In the genomic region with DNA sequence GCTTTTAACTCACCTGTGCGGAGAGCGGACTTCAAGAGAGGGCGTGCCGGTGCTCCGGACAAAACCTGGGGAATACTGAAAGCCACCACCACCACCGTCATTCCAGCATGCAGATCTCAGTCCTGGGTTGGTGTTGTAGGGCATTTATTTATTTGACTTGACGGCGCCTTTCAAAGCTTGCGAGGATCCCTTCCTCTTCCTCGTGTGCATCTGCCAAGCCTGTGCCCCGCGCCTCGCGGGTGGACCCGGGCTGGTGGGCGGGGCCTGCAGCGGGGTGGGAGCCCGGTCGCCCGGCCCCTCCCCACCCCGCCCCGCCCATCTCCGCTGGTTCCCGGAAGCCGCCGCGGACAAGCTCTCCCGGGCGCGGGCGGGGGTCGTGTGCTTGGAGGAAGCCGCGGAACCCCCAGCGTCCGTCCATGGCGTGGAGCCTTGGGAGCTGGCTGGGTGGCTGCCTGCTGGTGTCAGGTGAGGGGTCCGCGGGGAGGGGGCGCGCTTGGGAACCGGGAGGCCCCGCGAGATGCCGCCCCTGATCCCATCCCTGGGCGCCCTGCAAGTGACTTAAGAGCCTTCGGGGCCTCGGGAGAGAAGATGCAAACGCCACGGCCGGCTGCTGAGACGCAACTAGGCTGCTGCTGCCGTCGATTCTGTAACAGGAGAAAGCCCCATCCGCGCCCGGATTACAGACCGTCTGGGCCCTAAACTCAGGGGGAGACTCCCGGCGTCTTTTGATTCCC, we compare ENCODE assay signal across 8 cellular contexts. TPM values are rescaled to one million over a fixed set of nuclear protein-coding genes. Genes with fewer than 3 reads are reported as not detected.
DNase-seq lines count a peak whose midpoint lies in the region; ATAC-seq, FAIRE-seq and TF ChIP-seq lines count a peak whose summit lies in the region.

TSS of gene IL10RB (plus strand) at position 318 of the 734 bp plus-strand sequence. CDS start at position 417, 99 bp downstream.

- peaks cover 12% of the 10 kb centered on the region for H3K4me1 Mint-ChIP-seq in astrocyte (ENCODE audit: low read depth, unreplicated experiment)

- peaks cover 5% of the 10 kb centered on the region for H3K4me1 ChIP-seq in astrocyte (ENCODE audit: insufficient read depth, low read length)
- H3K4me1 ChIP-seq in aorta (ENCODE audit: control insufficient read depth in 1 of 2, insufficient read depth in 2 of 2, low read length in 2 of 2), result no peaks in the 10 kb centered on the region

- in situ Hi-C loops in G401 (cut with HindIII; ENCODE audit: low sequenced_read_pairs), result no loop called here

- no peaks in the 10 kb centered on the region for H3K27me3 ChIP-seq in astrocyte (ENCODE audit: insufficient read depth, low read length)
- no peaks in the 10 kb centered on the region for H3K27me3 ChIP-seq in aorta (ENCODE audit: control insufficient read depth in 1 of 2, insufficient read depth in 2 of 2, low read length in 1 of 2)

- no peak for DNase-seq in G401 (ENCODE audit: low spot score)
- DNase-seq in HFF-Myc (ENCODE audit: extremely low read depth, low read depth), result no peak
- DNase-seq in NCI-H1694 (lab: John Stamatoyannopoulos, UW), result peak; percentile 18
- DNase-seq in T-helper 9 cell, result peak; percentile 70
- DNase-seq in astrocyte (ENCODE audit: low read depth), result peak; percentile 25
- peak; percentile 87 for DNase-seq in hepatic stellate cell (ENCODE audit: low spot score)
- DNase-seq in retina, result peak; percentile 89
- DNase-seq in aorta, result peak; percentile 84 to 91

- H3K4me3 Mint-ChIP-seq in astrocyte (ENCODE audit: unreplicated experiment), result peak within 1 kb of the TSS; percentile 96

- peaks cover 8% of the 10 kb centered on the region for H3K36me3 Mint-ChIP-seq in astrocyte (ENCODE audit: low read depth, unreplicated experiment)

- ATAC-seq in aorta (ENCODE audit: low FRiP score), result peak; percentile 94

- H3K4me3 ChIP-seq in HFF-Myc (replicated peaks; ENCODE audit: low read depth, low read length) (peak within 1 kb of the TSS; percentile 67), astrocyte (ENCODE audit: insufficient read depth, low read depth, low read length) (peak within 1 kb of the TSS; percentile 76), aorta (ENCODE audit: low read length in 2 of 2) (peak within 1 kb of the TSS; percentile 57 to 75)

- no peaks in the 10 kb centered on the region for H3K9me3 ChIP-seq in astrocyte (ENCODE audit: insufficient read depth, low read depth, low read length)
- H3K9me3 ChIP-seq in aorta (ENCODE audit: control insufficient read depth, low read length), result no peaks in the 10 kb centered on the region

- H3K36me3 ChIP-seq in astrocyte (ENCODE audit: insufficient read depth, low read length), result peaks cover 10% of the 10 kb centered on the region
- H3K36me3 ChIP-seq in aorta (ENCODE audit: control insufficient read depth in 1 of 2, insufficient read depth in 2 of 2, low read length in 1 of 2), result peaks cover 0 to 4% of the 10 kb centered on the region in 2 donors

- H3K9ac ChIP-seq in astrocyte (ENCODE audit: low read length), result peak within 1 kb of the TSS; percentile 87

- H4K20me1 ChIP-seq in astrocyte (ENCODE audit: insufficient read depth, low read length), result peaks cover 11% of the 10 kb centered on the region

- peak within 1 kb of the TSS; percentile 45 for H3K27ac ChIP-seq in astrocyte (ENCODE audit: low read depth, low read length)
- peak within 1 kb of the TSS; percentile 3 to 75 for H3K27ac ChIP-seq in aorta (ENCODE audit: low read depth in 1 of 2, low read length in 2 of 2)

- WGBS in aorta, 2 donors, result 1% methylated on average over 53 to 60 of the region's 60 CpGs

- H3K9me3 Mint-ChIP-seq in astrocyte (ENCODE audit: unreplicated experiment), result no peaks in the 10 kb centered on the region

- H2AFZ ChIP-seq in astrocyte (ENCODE audit: low read depth, low read length), result peak within 1 kb of the TSS; percentile 85

- no peak for TF ChIP-seq CTCF in HFF-Myc (IDR thresholded peaks at IDR 0.05; ENCODE audit: low read depth, low read length, missing control alignments)
- TF ChIP-seq CTCF in astrocyte (IDR thresholded peaks at IDR 0.05; ENCODE audit: insufficient read depth, low read depth, low read length), result no peak

- FAIRE-seq in astrocyte (lab: Jason Lieb, UNC), result no peak

- peak within 1 kb of the TSS; percentile 69 for H3K27ac Mint-ChIP-seq in astrocyte (ENCODE audit: unreplicated experiment)

- peak within 1 kb of the TSS; percentile 86 for H3K4me2 ChIP-seq in astrocyte (ENCODE audit: low read length)

- H3K79me2 ChIP-seq in astrocyte (ENCODE audit: insufficient read depth, low read length), result peaks cover 5% of the 10 kb centered on the region

- intact Hi-C loops in aorta (cut with DNase I), result loop anchor here in 1 of 2 donors (2.0 kb wide), 1 partner anchor 59 kb away; the partner anchor contains the start of gene IFNAR1

- H3K27me3 Mint-ChIP-seq in astrocyte (ENCODE audit: low read depth, unreplicated experiment), result no peaks in the 10 kb centered on the region

RNA-seq across cellular contexts. Expression of gene IL10RB, which starts in this region (rescaled TPM):
- total RNA-seq in G401 (2014; rRNA removed; shearing (Covaris generic)), result 16.6 and 16.7 TPM in 2 replicates
- 14.0 and 17.0 TPM in 2 replicates for total RNA-seq in astrocyte
- 10 to 100 TPM; 19.4 to 28.4 TPM for total RNA-seq in aorta
- 10 to 100 TPM; 11.6 to 16.2 TPM for polyA plus RNA-seq in aorta

Comparison
In these comparisons a context has a peak if more than half of its experiments do, and no peak if none do; other contexts are left out.
1. DNase-seq: peak in NCI-H1694 (single experiment), T-helper 9 cell (single experiment), astrocyte (single experiment), hepatic stellate cell (single experiment), retina (single experiment) and aorta (2 of 2); none in G401 (single experiment) and HFF-Myc (single experiment).
2. Peak in every context shown above with its lines, with median percentiles within 50 percentile points of each other: H3K4me3 ChIP-seq.